In the genomic region with DNA sequence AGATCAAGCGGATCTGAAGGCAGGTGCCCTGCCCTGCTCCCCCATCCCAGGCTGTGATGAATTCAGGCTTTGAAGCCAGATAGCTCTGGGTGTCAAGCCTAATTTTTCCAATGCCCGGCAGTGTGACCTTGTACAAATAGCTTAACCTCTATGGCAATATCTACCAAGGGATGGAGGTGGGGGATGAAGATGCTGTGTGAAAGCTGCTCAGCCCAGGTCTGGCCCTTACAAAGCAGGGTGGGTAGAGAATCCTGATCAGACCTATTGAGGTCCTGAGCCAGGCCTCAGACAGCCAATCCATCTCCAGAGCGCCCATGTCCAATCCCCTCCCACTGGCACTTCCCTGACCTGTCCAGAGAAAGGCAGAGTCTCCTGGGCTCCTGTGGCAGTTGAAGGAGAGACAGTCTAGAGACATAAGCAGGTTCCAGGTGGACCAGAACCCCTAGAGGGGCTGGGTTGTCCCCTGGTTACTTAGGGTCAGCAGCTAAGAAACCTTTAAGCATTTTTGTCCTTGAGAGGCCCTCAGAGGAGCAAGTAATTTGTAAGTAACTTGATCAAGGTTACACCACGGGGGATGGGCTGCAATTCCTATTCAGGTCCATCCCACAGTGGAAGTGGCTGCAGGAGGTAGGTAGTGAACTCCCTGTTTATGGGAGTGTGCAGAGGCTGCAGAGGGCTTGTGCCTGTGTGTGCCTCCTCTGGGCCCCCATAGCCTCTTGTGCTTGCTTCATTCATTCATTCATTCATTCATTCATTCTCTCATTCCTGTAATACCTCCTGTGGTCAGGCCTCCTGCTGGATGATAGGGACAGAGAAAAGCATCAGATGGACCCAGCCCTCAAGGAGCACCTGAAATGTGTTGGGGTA, we compare ENCODE assay signal across 23 cellular contexts. TPM values are rescaled to one million over a fixed set of nuclear protein-coding genes. Genes with fewer than 3 reads are reported as not detected.
A peak's percentile ranks its signal among the peaks of the same experiment; 100 is the strongest.
DNase-seq lines count a peak whose midpoint lies in the region; ATAC-seq, FAIRE-seq and TF ChIP-seq lines count a peak whose summit lies in the region.
"Had no signal": no experiment of that assay in that cellular context is flagged by ENCODE, and none has a peak within 500 bp of the region (broad histone marks: within the 10 kb centered on the region; RNA-seq: fewer than 3 reads in every experiment).

No MANE protein-coding gene starts in this region.

- TF ChIP-seq CTCF in SK-N-SH (IDR thresholded peaks at IDR 0.05) = no peak
- TF ChIP-seq CTCF in RWPE2 (IDR thresholded peaks at IDR 0.05; ENCODE audit: poor library complexity, severe bottlenecking) = no peak
- TF ChIP-seq CTCF in kidney (IDR thresholded peaks at IDR 0.05; ENCODE audit: borderline replicate concordance, extremely low read depth, insufficient read depth) = no peak
- TF ChIP-seq CTCF in thyroid gland (IDR thresholded peaks at IDR 0.05) = no peak
- TF ChIP-seq CTCF in mesothelial cell of epicardium (IDR thresholded peaks at IDR 0.05; ENCODE audit: unreplicated experiment) = no peak

- H3K36me3 ChIP-seq in SK-N-SH (replicated peaks in 1 of 2; ENCODE audit: control insufficient read depth in 1 of 2, insufficient read depth in 2 of 2, low read length in 1 of 2) (no peaks in the 10 kb centered on the region), RWPE2 (ENCODE audit: low read depth) (peaks cover 12% of the 10 kb centered on the region; the same call in 1 of the 2 replicates), kidney (ENCODE audit: control insufficient read depth in 1 of 2, insufficient read depth in 2 of 2, low read length in 2 of 2) (no peaks in the 10 kb centered on the region), thyroid gland (no peaks in the 10 kb centered on the region)
- H3K36me3 ChIP-seq: lower lobe of right lung, pancreas had no signal

- H3K27ac ChIP-seq in SK-N-SH (ENCODE audit: low read depth in 2 of 2, low read length in 1 of 2) (no peak overlapping the region), RWPE2 (ENCODE audit: poor library complexity, severe bottlenecking) (peak overlapping the region; percentile 27), kidney (ENCODE audit: low read depth in 2 of 2, low read length in 2 of 2) (no peak overlapping the region), thyroid gland (peak overlapping the region; percentile 43 to 92 (median 44))
- H3K27ac ChIP-seq: lower lobe of right lung, pancreas, skin epidermis had no signal

- no peak for TF ChIP-seq EP300 in SK-N-SH (IDR thresholded peaks at IDR 0.05; ENCODE audit: borderline replicate concordance in 1 of 2, low read depth in 1 of 2, low read length in 1 of 2)

- H2AFZ ChIP-seq in SK-N-SH (ENCODE audit: low read depth) = no peak overlapping the region

- TF ChIP-seq POLR2A in thyroid gland (IDR thresholded peaks at IDR 0.05) = no peak

- no peaks in the 10 kb centered on the region for H3K9me3 Mint-ChIP-seq in activated T-cell treated with anti-CD3 and anti-CD28 coated beads, Interleukin-2, amount 50 U/mL, for 72 hours
- no peaks in the 10 kb centered on the region for H3K9me3 Mint-ChIP-seq in mesothelial cell of epicardium
- H3K9me3 Mint-ChIP-seq: activated CD4-positive, alpha-beta memory T cell treated with anti-CD3 and anti-CD28 coated beads, Interleukin-2, amount 10 ng/mL, durations not matched to agents 7 days and 5 days; activated naive CD4-positive, alpha-beta T cell treated with anti-CD3 and anti-CD28 coated beads, Interleukin-2, amount 50 U/mL, for 24 hours; activated T-cell treated with anti-CD3 and anti-CD28 coated beads, Interleukin-2, amount 50 U/mL, for 24 hours; stimulated activated naive CD8-positive, alpha-beta T cell treated with anti-CD3 and anti-CD28 coated beads, Interleukin-15, Interleukin-2, amounts not matched to agents 100 ng/mL and 50 ng/mL, for 24 hours; T-cell had no signal

- H3K9ac ChIP-seq in SK-N-SH = no peak overlapping the region
- no peak overlapping the region for H3K9ac ChIP-seq in kidney (ENCODE audit: low read length in 2 of 2)

- POLR2A ChIA-PET in SK-N-SH (lab: Yijun Ruan, JAX) = no interaction called here

- no peak for FAIRE-seq in kidney (lab: Jason Lieb, UNC)
- FAIRE-seq: endometrium, GM12892, pancreas had no signal

- no peak overlapping the region for H3K4me3 Mint-ChIP-seq in activated T-cell treated with anti-CD3 and anti-CD28 coated beads, Interleukin-2, amount 50 U/mL, for 72 hours
- no peak overlapping the region for H3K4me3 Mint-ChIP-seq in mesothelial cell of epicardium
- H3K4me3 Mint-ChIP-seq: activated CD4-positive, alpha-beta memory T cell treated with anti-CD3 and anti-CD28 coated beads, Interleukin-2, amount 10 ng/mL, durations not matched to agents 7 days and 5 days; activated naive CD4-positive, alpha-beta T cell treated with anti-CD3 and anti-CD28 coated beads, Interleukin-2, amount 50 U/mL, for 24 hours; activated T-cell treated with anti-CD3 and anti-CD28 coated beads, Interleukin-2, amount 50 U/mL, for 24 hours; stimulated activated naive CD8-positive, alpha-beta T cell treated with anti-CD3 and anti-CD28 coated beads, Interleukin-15, Interleukin-2, amounts not matched to agents 100 ng/mL and 50 ng/mL, for 24 hours; T-cell had no signal

- intact Hi-C loops in kidney (cut with DNase I) = no loop called here
- intact Hi-C loops in thyroid gland (cut with DNase I) = no loop called here

- no peaks in the 10 kb centered on the region for H3K4me1 Mint-ChIP-seq in activated T-cell treated with anti-CD3 and anti-CD28 coated beads, Interleukin-2, amount 50 U/mL, for 72 hours (ENCODE audit: low read depth)
- H3K4me1 Mint-ChIP-seq in mesothelial cell of epicardium = peaks cover 43% of the 10 kb centered on the region
- H3K4me1 Mint-ChIP-seq: activated naive CD4-positive, alpha-beta T cell treated with anti-CD3 and anti-CD28 coated beads, Interleukin-2, amount 50 U/mL, for 24 hours had no signal

- no peaks in the 10 kb centered on the region for H3K27me3 ChIP-seq in SK-N-SH (ENCODE audit: insufficient read depth)
- H3K27me3 ChIP-seq in RWPE2 (ENCODE audit: insufficient read depth, poor library complexity, severe bottlenecking) = no peaks in the 10 kb centered on the region
- no peaks in the 10 kb centered on the region for H3K27me3 ChIP-seq in thyroid gland
- H3K27me3 ChIP-seq: pancreas had no signal

- no peaks in the 10 kb centered on the region for H3K79me2 ChIP-seq in SK-N-SH (ENCODE audit: insufficient read depth)

- H3K27ac Mint-ChIP-seq in activated T-cell treated with anti-CD3 and anti-CD28 coated beads, Interleukin-2, amount 50 U/mL, for 72 hours = no peak overlapping the region
- no peak overlapping the region for H3K27ac Mint-ChIP-seq in mesothelial cell of epicardium
- H3K27ac Mint-ChIP-seq: activated CD4-positive, alpha-beta memory T cell treated with anti-CD3 and anti-CD28 coated beads, Interleukin-2, amount 10 ng/mL, durations not matched to agents 7 days and 5 days; activated naive CD4-positive, alpha-beta T cell treated with anti-CD3 and anti-CD28 coated beads, Interleukin-2, amount 50 U/mL, for 24 hours; activated T-cell treated with anti-CD3 and anti-CD28 coated beads, Interleukin-2, amount 50 U/mL, for 24 hours; stimulated activated naive CD8-positive, alpha-beta T cell treated with anti-CD3 and anti-CD28 coated beads, Interleukin-15, Interleukin-2, amounts not matched to agents 100 ng/mL and 50 ng/mL, for 24 hours; T-cell had no signal

- no peaks in the 10 kb centered on the region for H4K20me1 ChIP-seq in SK-N-SH (ENCODE audit: insufficient read depth)

- DNase-seq in SK-N-SH = peak; percentile 17
- peak; percentile 25 for DNase-seq in RWPE2 (ENCODE audit: low spot score)
- peak; percentile 29 for DNase-seq in kidney
- peak; percentile 3 to 5 for DNase-seq in thyroid gland
- no peak for DNase-seq in activated T-cell treated with anti-CD3 and anti-CD28 coated beads, Interleukin-2, amount 50 U/mL, for 72 hours
- no peak for DNase-seq in mesothelial cell of epicardium (ENCODE audit: low spot score in 2 of 2, unreplicated experiment in 2 of 2)
- DNase-seq: activated CD4-positive, alpha-beta memory T cell treated with anti-CD3 and anti-CD28 coated beads, Interleukin-2, amount 10 ng/mL, durations not matched to agents 7 days and 5 days; activated T-cell treated with anti-CD3 and anti-CD28 coated beads, Interleukin-2, amount 50 U/mL, for 24 hours; C1 segment of cervical spinal cord; NCI-H1694 treated with DMSO at 0.1 percent for 48 hours; stimulated activated CD4-positive, alpha-beta T cell treated with anti-CD3 and anti-CD28 coated beads, Interleukin-2, amount 100 ng/mL, for 48 hours; T-cell had no signal

- H3K4me3 ChIP-seq in SK-N-SH (ENCODE audit: low read depth in 2 of 2, low read length in 1 of 2) (no peak overlapping the region), RWPE2 (ENCODE audit: severe bottlenecking) (no peak overlapping the region), kidney (ENCODE audit: low read length in 2 of 2) (no peak overlapping the region), thyroid gland (replicated peaks in 1 of 3) (no peak overlapping the region)
- H3K4me3 ChIP-seq: lower lobe of right lung, pancreas, skin epidermis had no signal

- no peak overlapping the region for H3K4me2 ChIP-seq in SK-N-SH

- H3K4me1 ChIP-seq in SK-N-SH (ENCODE audit: control insufficient read depth in 1 of 2, insufficient read depth in 2 of 2, low read depth in 1 of 2, low read length in 1 of 2) (no peaks in the 10 kb centered on the region; a peak in 1 of 4 replicates), RWPE2 (ENCODE audit: insufficient read depth, poor library complexity, severe bottlenecking) (peaks cover 16% of the 10 kb centered on the region), kidney (ENCODE audit: control insufficient read depth in 1 of 2, insufficient read depth in 1 of 2, low read depth in 1 of 2, low read length in 2 of 2) (no peaks in the 10 kb centered on the region), thyroid gland (peaks cover 50 to 55% of the 10 kb centered on the region in 2 donors)
- H3K4me1 ChIP-seq: pancreas had no signal

- H3F3A ChIP-seq in SK-N-SH (replicated peaks; ENCODE audit: insufficient read depth) = no peaks in the 10 kb centered on the region

- no peak for TF ChIP-seq RAD21 in SK-N-SH (IDR thresholded peaks at IDR 0.05; ENCODE audit: low read length)

- H3K9me3 ChIP-seq in SK-N-SH = no peaks in the 10 kb centered on the region
- no peaks in the 10 kb centered on the region for H3K9me3 ChIP-seq in RWPE2 (ENCODE audit: severe bottlenecking)
- no peaks in the 10 kb centered on the region for H3K9me3 ChIP-seq in kidney (ENCODE audit: control insufficient read depth in 1 of 2, low read length in 2 of 2)
- H3K9me3 ChIP-seq in thyroid gland = no peaks in the 10 kb centered on the region
- H3K9me3 ChIP-seq: lower lobe of right lung, pancreas had no signal

- peaks cover 13% of the 10 kb centered on the region for H3K27me3 Mint-ChIP-seq in activated T-cell treated with anti-CD3 and anti-CD28 coated beads, Interleukin-2, amount 50 U/mL, for 72 hours (ENCODE audit: low read depth)
- H3K27me3 Mint-ChIP-seq in mesothelial cell of epicardium (ENCODE audit: low read depth) = no peaks in the 10 kb centered on the region
- H3K27me3 Mint-ChIP-seq: activated naive CD4-positive, alpha-beta T cell treated with anti-CD3 and anti-CD28 coated beads, Interleukin-2, amount 50 U/mL, for 24 hours; activated T-cell treated with anti-CD3 and anti-CD28 coated beads, Interleukin-2, amount 50 U/mL, for 24 hours had no signal

- no peak; the same call in 2 of the 3 replicates for ATAC-seq in SK-N-SH treated with all-trans-retinoic acid at 6 μM for 48 hours
- peak; percentile 4; the same call in 1 of the 3 replicates for ATAC-seq in RWPE2 (ENCODE audit: low read depth)
- ATAC-seq in activated T-cell treated with anti-CD3 and anti-CD28 coated beads, Interleukin-2, amount 50 U/mL, for 72 hours (replicated peaks in 1 of 2) = no peak
- no peak for ATAC-seq in GM21786 (IDR thresholded peaks at IDR 0.05; ENCODE audit: unreplicated experiment)
- ATAC-seq: Right ventricle myocardium inferior, T-cell had no signal

- no peaks in the 10 kb centered on the region for H3K9me2 ChIP-seq in SK-N-SH

- H3K36me3 Mint-ChIP-seq in activated T-cell treated with anti-CD3 and anti-CD28 coated beads, Interleukin-2, amount 50 U/mL, for 72 hours (ENCODE audit: insufficient read depth in 2 of 2) = no peaks in the 10 kb centered on the region
- H3K36me3 Mint-ChIP-seq in mesothelial cell of epicardium = no peaks in the 10 kb centered on the region
- H3K36me3 Mint-ChIP-seq: activated naive CD4-positive, alpha-beta T cell treated with anti-CD3 and anti-CD28 coated beads, Interleukin-2, amount 50 U/mL, for 24 hours; T-cell had no signal

- WGBS in SK-N-SH (ENCODE audit: low lambda C conversion rate) = 83% methylated on average over 3 of the region's 4 CpGs
- 59 to 66% methylated on average over 3 to 4 of the region's 4 CpGs for WGBS in thyroid gland, 2 donors

- CTCF ChIA-PET in SK-N-SH (lab: Yijun Ruan, JAX) = interaction anchor here (0.6 to 1.7 kb wide), 2 partner anchors 47 to 60 kb away, joined by 3 to 8 read pairs; no protein-coding TSS in a partner anchor

RNA-seq across cellular contexts. Expression of gene P2RY2, which starts 10.4 kb away (rescaled TPM):
- 0.12 and 0.13 TPM in 2 replicates for polyA plus RNA-seq in SK-N-SH (2012; rRNA removed)
- polyA plus RNA-seq in SK-N-SH (2012; cell fraction: cytosol; rRNA removed) = 0.05 and 0.07 TPM in 2 replicates
- 0.02 and 0.14 TPM in 2 replicates for polyA plus RNA-seq in SK-N-SH (2012; cell fraction: nucleus; rRNA removed)
- total RNA-seq in kidney = 9.7 TPM
- 1.3 TPM for polyA plus RNA-seq in kidney (ENCODE audit: insufficient read depth, low read depth, low replicate concordance)
- 10 to 100 TPM; 29.3 to 38.1 (median 37.7) TPM for total RNA-seq in thyroid gland
- not detected for total RNA-seq in activated T-cell treated with anti-CD3 and anti-CD28 coated beads, Interleukin-2, amount 50 U/mL, for 72 hours
- total RNA-seq in mesothelial cell of epicardium = 4.0 to 4.5 TPM (median 4.5 TPM) in 3 replicates
- total RNA-seq: A673; activated CD4-positive, alpha-beta memory T cell treated with anti-CD3 and anti-CD28 coated beads, Interleukin-2, amount 10 ng/mL, durations not matched to agents 7 days and 5 days had no signal

RNA-seq across cellular contexts. Expression of gene P2RY6, which starts 43.6 kb away (rescaled TPM):
- 0.15 and 0.16 TPM in 2 replicates for polyA plus RNA-seq in SK-N-SH (2012; rRNA removed)
- polyA plus RNA-seq in SK-N-SH (2012; cell fraction: cytosol; rRNA removed) = 0.09 and 0.31 TPM in 2 replicates
- polyA plus RNA-seq in SK-N-SH (2012; cell fraction: nucleus; rRNA removed) = 0.26 and 0.27 TPM in 2 replicates
- total RNA-seq in kidney = 17.9 TPM
- 6.7 TPM for polyA plus RNA-seq in kidney (ENCODE audit: insufficient read depth, low read depth, low replicate concordance)
- 1 to 10 TPM in 3 of 4 donors, under 1 TPM in 1; 0.93 to 4.0 (median 2.8) TPM for total RNA-seq in thyroid gland
- total RNA-seq in activated T-cell treated with anti-CD3 and anti-CD28 coated beads, Interleukin-2, amount 50 U/mL, for 72 hours = not detected
- 0.36 to 0.51 TPM (median 0.45 TPM) in 3 replicates for total RNA-seq in mesothelial cell of epicardium
- total RNA-seq: activated CD4-positive, alpha-beta memory T cell treated with anti-CD3 and anti-CD28 coated beads, Interleukin-2, amount 10 ng/mL, durations not matched to agents 7 days and 5 days had no signal

Comparison
In these comparisons a context has a peak if more than half of its experiments do, and no peak if none do; other contexts are left out.
1. DNase-seq: peak in SK-N-SH (single experiment), RWPE2 (single experiment), kidney (single experiment) and thyroid gland (2 of 2); none in activated T-cell treated with anti-CD3 and anti-CD28 coated beads, Interleukin-2, amount 50 U/mL, for 72 hours (0 of 2) and mesothelial cell of epicardium (0 of 2).
2. H3K27ac ChIP-seq: peak in RWPE2 (single experiment) and thyroid gland (3 of 3); none in SK-N-SH (0 of 2) and kidney (0 of 2).